Comparison of ENCODE assay signal across 7 cellular contexts in genomic region chr13:45342668-45343067, GRCh38. TPM values are rescaled to one million over a fixed set of nuclear protein-coding genes. Genes with fewer than 3 reads are reported as not detected.
DNase-seq lines count a peak whose midpoint lies in the region; ATAC-seq and TF ChIP-seq lines count a peak whose summit lies in the region.
"Not testable (repeated sequence)": the region's sequence is repeated elsewhere in the genome, so short reads cannot be mapped to it uniquely, and the experiment has no call there.

No MANE protein-coding gene starts in this region.

- H3K4me2 ChIP-seq in GM23338 (peak overlapping the region; percentile 94), skeletal muscle satellite cell (ENCODE audit: low read length) (peak overlapping the region; percentile 87)

- not testable (repeated sequence) for H3K27me3 ChIP-seq in GM23338 (ENCODE audit: insufficient read depth); Peyer's patch; foreskin keratinocyte; muscle layer of colon (ENCODE audit: control insufficient read depth in 1 of 2, insufficient read depth in 2 of 2, low read length in 2 of 2); skeletal muscle satellite cell (ENCODE audit: control insufficient read depth, insufficient read depth, low read length)

- H2AFZ ChIP-seq in GM23338: not testable (repeated sequence)

- not testable (repeated sequence) for H3K27ac Mint-ChIP-seq in GM23338
- H3K27ac Mint-ChIP-seq in central memory CD8-positive, alpha-beta T cell (ENCODE audit: low read depth): peak overlapping the region; percentile 55

- not testable (repeated sequence) for DNase-seq in GM23338 (ENCODE audit: low spot score); Peyer's patch; activated T-cell treated with anti-CD3 and anti-CD28 coated beads, Interleukin-2, amount 50 U/mL, for 4 hours; central memory CD8-positive, alpha-beta T cell (ENCODE audit: low spot score in 2 of 2); foreskin keratinocyte

- not testable (repeated sequence) for H3K9me3 ChIP-seq in Peyer's patch; muscle layer of colon (ENCODE audit: low read length); skeletal muscle satellite cell (replicated peaks; ENCODE audit: low read length)

- not testable (repeated sequence) for TF ChIP-seq POLR2A in Peyer's patch (IDR thresholded peaks at IDR 0.05)

- peak overlapping the region; percentile 98; the same call in 2 of the 3 replicates for H3K4me3 Mint-ChIP-seq in GM23338
- peak overlapping the region; percentile 99 for H3K4me3 Mint-ChIP-seq in activated T-cell treated with anti-CD3 and anti-CD28 coated beads, Interleukin-2, amount 50 U/mL, for 4 hours
- H3K4me3 Mint-ChIP-seq in central memory CD8-positive, alpha-beta T cell: peak overlapping the region; percentile 95

- peaks cover 28% of the 10 kb centered on the region for H3K36me3 ChIP-seq in GM23338 (ENCODE audit: insufficient read depth)
- peaks cover 0 to 46% (median 0%) of the 10 kb centered on the region in 3 donors for H3K36me3 ChIP-seq in Peyer's patch
- peaks cover 24% of the 10 kb centered on the region for H3K36me3 ChIP-seq in muscle layer of colon (ENCODE audit: insufficient read depth, low read length)
- peaks cover 27% of the 10 kb centered on the region for H3K36me3 ChIP-seq in skeletal muscle satellite cell (ENCODE audit: insufficient read depth, low read length)

- peaks cover 16% of the 10 kb centered on the region for H3K4me1 Mint-ChIP-seq in GM23338
- peaks cover 36% of the 10 kb centered on the region for H3K4me1 Mint-ChIP-seq in activated T-cell treated with anti-CD3 and anti-CD28 coated beads, Interleukin-2, amount 50 U/mL, for 4 hours (ENCODE audit: low read depth)
- peaks cover 35% of the 10 kb centered on the region for H3K4me1 Mint-ChIP-seq in central memory CD8-positive, alpha-beta T cell

- H3F3A ChIP-seq in GM23338 (replicated peaks; ENCODE audit: low read depth): peaks cover 21% of the 10 kb centered on the region

- H4K20me1 ChIP-seq in GM23338 (replicated peaks; ENCODE audit: insufficient read depth): peaks cover 30% of the 10 kb centered on the region

- not testable (repeated sequence) for H3K9me2 ChIP-seq in GM23338 (ENCODE audit: insufficient read depth)

- H3K36me3 Mint-ChIP-seq in GM23338 (ENCODE audit: low read depth): peaks cover 57% of the 10 kb centered on the region
- H3K36me3 Mint-ChIP-seq in activated T-cell treated with anti-CD3 and anti-CD28 coated beads, Interleukin-2, amount 50 U/mL, for 4 hours (ENCODE audit: insufficient read depth): peaks cover 37% of the 10 kb centered on the region
- H3K36me3 Mint-ChIP-seq in central memory CD8-positive, alpha-beta T cell (ENCODE audit: insufficient read depth): peaks cover 70% of the 10 kb centered on the region

- H3K9ac ChIP-seq in muscle layer of colon (ENCODE audit: low read length); skeletal muscle satellite cell (ENCODE audit: low read depth, low read length): not testable (repeated sequence)

- H3K4me1 ChIP-seq in GM23338 (ENCODE audit: insufficient read depth): peaks cover 24% of the 10 kb centered on the region
- H3K4me1 ChIP-seq in Peyer's patch: peaks cover 3 to 30% (median 8%) of the 10 kb centered on the region in 4 donors
- H3K4me1 ChIP-seq in foreskin keratinocyte: peaks cover 21% of the 10 kb centered on the region
- peaks cover 29% of the 10 kb centered on the region for H3K4me1 ChIP-seq in muscle layer of colon (ENCODE audit: insufficient read depth, low read length)
- H3K4me1 ChIP-seq in skeletal muscle satellite cell (ENCODE audit: control insufficient read depth, insufficient read depth, low read length): peaks cover 23% of the 10 kb centered on the region

- not testable (repeated sequence) for ATAC-seq in GM23338; activated T-cell treated with anti-CD3 and anti-CD28 coated beads, Interleukin-2, amount 50 U/mL, for 4 hours; central memory CD8-positive, alpha-beta T cell (replicated peaks; ENCODE audit: extremely low read depth, poor library complexity, severe bottlenecking); foreskin keratinocyte

- not testable (repeated sequence) for H3K9me3 Mint-ChIP-seq in GM23338; activated T-cell treated with anti-CD3 and anti-CD28 coated beads, Interleukin-2, amount 50 U/mL, for 4 hours; central memory CD8-positive, alpha-beta T cell

- peaks cover 55% of the 10 kb centered on the region for H3K79me2 ChIP-seq in GM23338 (replicated peaks; ENCODE audit: insufficient read depth)

- not testable (repeated sequence) for H3K27ac ChIP-seq in GM23338 (ENCODE audit: low read depth)
- H3K27ac ChIP-seq in Peyer's patch (peak overlapping the region in 3 of 4 donors; percentile 99 to 100 (median 99)), foreskin keratinocyte (peak overlapping the region; percentile 93), muscle layer of colon (ENCODE audit: low read depth, low read length) (peak overlapping the region; percentile 100)

- H3K4me3 ChIP-seq in GM23338 (peak overlapping the region; percentile 78; the same call in 1 of the 2 replicates), Peyer's patch (peak overlapping the region in 2 of 4 donors; percentile 78 to 79), skeletal muscle satellite cell (ENCODE audit: low read length) (peak overlapping the region; percentile 88)
- not testable (repeated sequence) for H3K4me3 ChIP-seq in muscle layer of colon (ENCODE audit: low read depth in 1 of 2, low read length in 2 of 2)

- not testable (repeated sequence) for TF ChIP-seq CTCF in GM23338 (conservative IDR thresholded peaks at IDR 0.05; ENCODE audit: low read depth in 2 of 2); Peyer's patch (IDR thresholded peaks at IDR 0.05); foreskin keratinocyte (conservative IDR thresholded peaks at IDR 0.05)

- H3K27me3 Mint-ChIP-seq in GM23338 (ENCODE audit: insufficient read depth, low read depth, poor library complexity): peaks cover 12% of the 10 kb centered on the region
- H3K27me3 Mint-ChIP-seq in activated T-cell treated with anti-CD3 and anti-CD28 coated beads, Interleukin-2, amount 50 U/mL, for 4 hours (ENCODE audit: low read depth); central memory CD8-positive, alpha-beta T cell: not testable (repeated sequence)

RNA-seq across cellular contexts. Expression of gene TPT1, which starts 1.7 kb away (rescaled TPM):
- total RNA-seq in GM23338 (2014; rRNA removed; shearing (Covaris generic)): 1,385 and 1,395 TPM in 2 replicates
- polyA plus RNA-seq in GM23338 (2016; fragmentation: Nextera tagmentation; extraction: Ambion mirVana) (2,519 and 3,116 TPM in 2 replicates), foreskin keratinocyte (4,571 and 4,595 TPM in 2 replicates)
- total RNA-seq in Peyer's patch (1,000 to 10,000 TPM; 1,719 to 2,278 (median 1,854) TPM), foreskin keratinocyte (3,187 and 3,228 TPM in 2 replicates)
- 1,000 to 10,000 TPM; 1,937 to 2,193 (median 1,961) TPM for total RNA-seq in activated T-cell treated with anti-CD3 and anti-CD28 coated beads, Interleukin-2, amount 50 U/mL, for 4 hours
- total RNA-seq in skeletal muscle satellite cell (2012; rRNA removed): 1,854 and 2,568 TPM in 2 replicates
